Comparison of ENCODE assay signal across 15 cellular contexts in the genomic region with DNA sequence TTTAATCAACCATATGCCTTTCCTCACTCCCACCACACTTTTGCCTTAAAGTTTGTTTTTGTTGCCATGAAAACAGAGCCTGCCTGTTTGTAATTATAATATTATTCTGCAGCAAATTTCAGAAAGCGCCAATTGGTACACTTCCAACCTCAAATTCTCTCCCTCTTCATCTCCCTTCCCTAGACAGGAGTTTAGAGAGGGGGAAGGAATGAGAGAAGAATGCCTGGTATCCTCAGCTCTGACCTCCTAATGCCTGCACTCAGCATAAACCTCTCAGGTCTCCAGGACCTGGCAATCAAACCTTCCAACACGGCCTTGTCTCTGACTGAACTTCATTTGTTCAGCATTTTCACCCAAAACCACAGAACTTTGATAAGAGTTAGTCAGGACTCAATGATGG.
"Had no signal": no experiment of that assay in that cellular context is flagged by ENCODE, and none has a peak within 500 bp of the region (broad histone marks: within the 10 kb centered on the region; RNA-seq: fewer than 3 reads in every experiment).

No MANE protein-coding gene starts in this region.

- H3K27me3 Mint-ChIP-seq: dendritic cell treated with granulocyte-macrophage colony-stimulating factor and Interleukin-4, amounts not matched to agents 40 ng/mL and 50 ng/mL, for 4 days; effector memory CD8-positive, alpha-beta T cell; memory B cell had no signal

- H3K4me1 Mint-ChIP-seq: memory B cell had no signal

- H3K4me3 ChIP-seq: left ventricle myocardium inferior, suprapubic skin, upper lobe of left lung had no signal

- DNase-seq: activated effector memory CD4-positive, alpha-beta T cell treated with Interleukin-2 at 50 U/mL for 16 hours; activated T-cell treated with anti-CD3 and anti-CD28 coated beads, Interleukin-2, amount 50 U/mL, for 1 hour; effector memory CD8-positive, alpha-beta T cell; foreskin keratinocyte; left ventricle myocardium inferior; occipital lobe; stimulated activated CD4-positive, alpha-beta T cell treated with anti-CD3 and anti-CD28 coated beads, Interleukin-2, amount 100 ng/mL, for 48 hours; stimulated activated naive CD8-positive, alpha-beta T cell treated with anti-CD3 and anti-CD28 coated beads, Interleukin-15, Interleukin-2, amounts not matched to agents 100 U/mL and 50 U/mL, for 24 hours; upper lobe of left lung had no signal

- H3K27ac ChIP-seq: foreskin keratinocyte, left ventricle myocardium inferior, suprapubic skin, upper lobe of left lung had no signal

- ATAC-seq: activated CD4-positive, CD25-positive, alpha-beta regulatory T cell treated with anti-CD3 and anti-CD28 coated beads, Interleukin-2, amount 50 U/mL, for 24 hours; activated naive CD4-positive, alpha-beta T cell treated with anti-CD3 and anti-CD28 coated beads, Interleukin-2, amount 50 U/mL, for 72 hours; effector memory CD8-positive, alpha-beta T cell; foreskin keratinocyte; stimulated activated naive CD8-positive, alpha-beta T cell treated with anti-CD3 and anti-CD28 coated beads, Interleukin-15, Interleukin-2, amounts not matched to agents 100 U/mL and 50 U/mL, for 24 hours had no signal

- H3K27me3 ChIP-seq: foreskin keratinocyte, suprapubic skin, upper lobe of left lung had no signal

- H3K36me3 ChIP-seq: left ventricle myocardium inferior, suprapubic skin, upper lobe of left lung had no signal

- H3K27ac Mint-ChIP-seq: activated naive CD4-positive, alpha-beta T cell treated with anti-CD3 and anti-CD28 coated beads, Interleukin-2, amount 50 U/mL, for 72 hours; dendritic cell treated with granulocyte-macrophage colony-stimulating factor and Interleukin-4, amounts not matched to agents 40 ng/mL and 50 ng/mL, for 4 days; effector memory CD8-positive, alpha-beta T cell; memory B cell; nephron had no signal

- H3K9me3 ChIP-seq: left ventricle myocardium inferior, suprapubic skin, upper lobe of left lung had no signal

- H3K4me3 Mint-ChIP-seq: dendritic cell treated with granulocyte-macrophage colony-stimulating factor and Interleukin-4, amounts not matched to agents 40 ng/mL and 50 ng/mL, for 4 days; effector memory CD8-positive, alpha-beta T cell; memory B cell; nephron had no signal

- H3K36me3 Mint-ChIP-seq: memory B cell had no signal

- H3K4me1 ChIP-seq: foreskin keratinocyte, left ventricle myocardium inferior, suprapubic skin, upper lobe of left lung had no signal
